ENCODE assay signal across 10 cellular contexts in genomic region chr10:79072994-79073654, GRCh38. TPM values are rescaled to one million over a fixed set of nuclear protein-coding genes. Genes with fewer than 3 reads are reported as not detected.
A peak's percentile ranks its signal among the peaks of the same experiment; 100 is the strongest.
DNase-seq lines count a peak whose midpoint lies in the region; ATAC-seq and FAIRE-seq lines count a peak whose summit lies in the region.
"Had no signal": no experiment of that assay in that cellular context is flagged by ENCODE, and none has a peak within 500 bp of the region (broad histone marks: within the 10 kb centered on the region; RNA-seq: fewer than 3 reads in every experiment).

No MANE protein-coding gene starts in this region.

- H3K27ac ChIP-seq in small intestine (ENCODE audit: low read depth in 1 of 2, low read length in 1 of 2): peak overlapping the region; percentile 84 to 87

- H3K27me3 Mint-ChIP-seq in activated T-helper 17 cell treated with anti-CD3 and anti-CD28 coated beads, Interleukin-2, amount 50 U/mL, for 72 hours: no peaks in the 10 kb centered on the region

- ATAC-seq in activated T-helper 17 cell treated with anti-CD3 and anti-CD28 coated beads, Interleukin-2, amount 50 U/mL, for 72 hours (replicated peaks): no peak
- ATAC-seq in GM18907 (IDR thresholded peaks at IDR 0.05; ENCODE audit: unreplicated experiment): no peak
- ATAC-seq: left lung had no signal

- H3K4me1 Mint-ChIP-seq in activated T-helper 17 cell treated with anti-CD3 and anti-CD28 coated beads, Interleukin-2, amount 50 U/mL, for 72 hours: peaks cover 3% of the 10 kb centered on the region

- WGBS in small intestine, 3 donors: 78 to 86% (median 85%) methylated on average over 4 of the region's 4 CpGs

- no peak overlapping the region for H3K9ac ChIP-seq in iPS-15b (ENCODE audit: low read depth, low read length)

- peaks cover 20% of the 10 kb centered on the region for H3K4me1 ChIP-seq in iPS-15b (ENCODE audit: control insufficient read depth, insufficient read depth, low read length)
- peaks cover 26 to 31% of the 10 kb centered on the region in 2 donors for H3K4me1 ChIP-seq in small intestine (ENCODE audit: control insufficient read depth in 2 of 2, insufficient read depth in 1 of 2, low read depth in 1 of 2, low read length in 1 of 2)

- peaks cover 10% of the 10 kb centered on the region for H3K36me3 Mint-ChIP-seq in activated T-helper 17 cell treated with anti-CD3 and anti-CD28 coated beads, Interleukin-2, amount 50 U/mL, for 72 hours (ENCODE audit: low read depth)

- H3K27ac Mint-ChIP-seq in activated T-helper 17 cell treated with anti-CD3 and anti-CD28 coated beads, Interleukin-2, amount 50 U/mL, for 72 hours: peak overlapping the region; percentile 59

- H3K36me3 ChIP-seq in iPS-15b (ENCODE audit: control insufficient read depth, insufficient read depth, low read length) (no peaks in the 10 kb centered on the region), small intestine (ENCODE audit: control insufficient read depth in 2 of 2, insufficient read depth in 2 of 2, low read length in 2 of 2) (no peaks in the 10 kb centered on the region)
- H3K36me3 ChIP-seq: left lung had no signal

- peak overlapping the region; percentile 87 for H3K4me3 Mint-ChIP-seq in activated T-helper 17 cell treated with anti-CD3 and anti-CD28 coated beads, Interleukin-2, amount 50 U/mL, for 72 hours

- no peak for FAIRE-seq in small intestine (lab: Jason Lieb, UNC)

- no peaks in the 10 kb centered on the region for H3K27me3 ChIP-seq in iPS-15b (ENCODE audit: control insufficient read depth, insufficient read depth, low read length)
- H3K27me3 ChIP-seq in small intestine (ENCODE audit: control insufficient read depth in 2 of 2, insufficient read depth in 2 of 2, low read length in 2 of 2): no peaks in the 10 kb centered on the region
- H3K27me3 ChIP-seq: left lung had no signal

- H3K9me3 Mint-ChIP-seq in activated T-helper 17 cell treated with anti-CD3 and anti-CD28 coated beads, Interleukin-2, amount 50 U/mL, for 72 hours: no peaks in the 10 kb centered on the region

- H3K9me3 ChIP-seq in iPS-15b (ENCODE audit: control insufficient read depth, insufficient read depth, low read length): no peaks in the 10 kb centered on the region
- no peaks in the 10 kb centered on the region for H3K9me3 ChIP-seq in small intestine (ENCODE audit: control insufficient read depth, low read depth)
- H3K9me3 ChIP-seq: left lung had no signal

- H3K4me3 ChIP-seq in iPS-15b (ENCODE audit: low read depth, low read length) (peak overlapping the region; percentile 1), small intestine (ENCODE audit: low read depth in 1 of 2, low read length in 2 of 2) (no peak overlapping the region)
- H3K4me3 ChIP-seq: left lung had no signal

- DNase-seq in ELF-1 (ENCODE audit: low read depth, low spot score) (peak; percentile 5), small intestine (no peak), cerebellar nuclear complex (lab: John Stamatoyannopoulos, UW) (no peak), H4 (ENCODE audit: low spot score) (no peak), SK-N-DZ (ENCODE audit: low spot score) (no peak)
- DNase-seq: central memory CD4-positive, alpha-beta T cell had no signal

RNA-seq across cellular contexts. Expression of gene ZMIZ1, which starts 4.4 kb away (rescaled TPM):
- 10 to 100 TPM; 32.9 to 82.6 TPM for total RNA-seq in activated T-helper 17 cell treated with anti-CD3 and anti-CD28 coated beads, Interleukin-2, amount 50 U/mL, for 72 hours
- 10 to 100 TPM; 15.1 to 23.0 (median 16.8) TPM for polyA plus RNA-seq in small intestine
- 10.9 and 13.5 TPM in 2 replicates for total RNA-seq in H4 (2014; rRNA removed; shearing (Covaris generic))
- polyA plus RNA-seq in SK-N-DZ (2014; cell fraction: cytosol; rRNA removed): 59.1 and 66.8 TPM in 2 replicates
- polyA plus RNA-seq in SK-N-DZ (2014; cell fraction: nucleus; rRNA removed): 30.6 and 71.5 TPM in 2 replicates
